Comparison of ENCODE assay signal across 9 cellular contexts in genomic region chr2:239298126-239298804, GRCh38.
DNase-seq lines count a peak whose midpoint lies in the region; ATAC-seq, FAIRE-seq and TF ChIP-seq lines count a peak whose summit lies in the region.
"Had no signal": no experiment of that assay in that cellular context is flagged by ENCODE, and none has a peak within 500 bp of the region (broad histone marks: within the 10 kb centered on the region; RNA-seq: fewer than 3 reads in every experiment).

No MANE protein-coding gene starts in this region.

- H3K27me3 Mint-ChIP-seq in naive thymus-derived CD4-positive, alpha-beta T cell: no peaks in the 10 kb centered on the region

- ATAC-seq in naive thymus-derived CD4-positive, alpha-beta T cell: peak; percentile 85
- ATAC-seq in GM18517 (IDR thresholded peaks at IDR 0.05; ENCODE audit: unreplicated experiment) (no peak), HG03139 (IDR thresholded peaks at IDR 0.05; ENCODE audit: unreplicated experiment) (no peak), HG03439 (IDR thresholded peaks at IDR 0.05; ENCODE audit: unreplicated experiment) (no peak)

- H3K27ac ChIP-seq in naive thymus-derived CD4-positive, alpha-beta T cell (ENCODE audit: low read depth, low read length): peak overlapping the region; percentile 77
- H3K27ac ChIP-seq in substantia nigra (ENCODE audit: low read depth, low read length, poor library complexity, severe bottlenecking): peak overlapping the region; percentile 2

- H3K27ac Mint-ChIP-seq in naive thymus-derived CD4-positive, alpha-beta T cell: peak overlapping the region; percentile 89 to 97 (median 93)

- peak; percentile 66 for DNase-seq in RCC 7860 (ENCODE audit: low spot score)
- DNase-seq in activated T-helper 1 cell treated with anti-CD3 and anti-CD28 coated beads, Interleukin-2, amount 50 U/mL, for 16 hours (ENCODE audit: low read depth in 1 of 2, low spot score in 1 of 2): peak; percentile 46 to 56
- peak in 8 of 9 donors; percentile 67 to 88 (median 84) for DNase-seq in naive thymus-derived CD4-positive, alpha-beta T cell
- DNase-seq in substantia nigra (lab: John Stamatoyannopoulos, UW): no peak
- DNase-seq in foreskin fibroblast: no peak

- intact Hi-C loops in naive thymus-derived CD4-positive, alpha-beta T cell (cut with micrococcal nuclease): loop anchor here (1.0 kb wide), 11 partner anchors 9 to 263 kb away; partner anchors contain the start of gene HDAC4 (in 2 of the 2)

- peak overlapping the region; percentile 66 for H3K4me3 ChIP-seq in naive thymus-derived CD4-positive, alpha-beta T cell (ENCODE audit: low read length)
- H3K4me3 ChIP-seq in foreskin fibroblast (ENCODE audit: low read depth in 1 of 2, low read length in 2 of 2): no peak overlapping the region

- TF ChIP-seq CTCF in foreskin fibroblast (IDR thresholded peaks at IDR 0.05; ENCODE audit: low read depth, low read length): no peak

- POLR2A ChIA-PET in naive thymus-derived CD4-positive, alpha-beta T cell (lab: Charles Lee): interaction anchor here (0.5 to 20.2 kb wide), 12 partner anchors 11 to 103 kb away, joined by 3 to 362 read pairs (median 5); partner anchors contain the start of gene HDAC4

- no peaks in the 10 kb centered on the region for H3K9me3 Mint-ChIP-seq in naive thymus-derived CD4-positive, alpha-beta T cell

- no peaks in the 10 kb centered on the region for H3K36me3 ChIP-seq in naive thymus-derived CD4-positive, alpha-beta T cell (ENCODE audit: control insufficient read depth in 2 of 3, insufficient read depth in 3 of 3, low read length in 3 of 3)

- H3K4me3 Mint-ChIP-seq in naive thymus-derived CD4-positive, alpha-beta T cell: peak overlapping the region; percentile 79 to 94 (median 90)

- peaks cover 0 to 9% (median 0%) of the 10 kb centered on the region in 5 donors for H3K36me3 Mint-ChIP-seq in naive thymus-derived CD4-positive, alpha-beta T cell

- peaks cover 30 to 95% (median 77%) of the 10 kb centered on the region in 7 donors for H3K4me1 Mint-ChIP-seq in naive thymus-derived CD4-positive, alpha-beta T cell

- FAIRE-seq in RCC 7860 (lab: Jason Lieb, UNC): peak; percentile 64
- FAIRE-seq: astrocyte had no signal

- H3K9me3 ChIP-seq in naive thymus-derived CD4-positive, alpha-beta T cell (ENCODE audit: control insufficient read depth in 2 of 3, low read length in 3 of 3): no peaks in the 10 kb centered on the region

- CTCF ChIA-PET in naive thymus-derived CD4-positive, alpha-beta T cell (lab: Charles Lee): interaction anchor here (0.7 to 7.2 kb wide), 6 partner anchors 11 to 147 kb away, joined by 3 to 100 read pairs (median 4); no protein-coding TSS in a partner anchor

- peaks cover 34 to 64% of the 10 kb centered on the region in 2 donors for H3K4me1 ChIP-seq in naive thymus-derived CD4-positive, alpha-beta T cell (ENCODE audit: control insufficient read depth in 2 of 2, insufficient read depth in 2 of 2, low read length in 2 of 2)

- H3K27me3 ChIP-seq in naive thymus-derived CD4-positive, alpha-beta T cell (ENCODE audit: control insufficient read depth in 2 of 2, insufficient read depth in 2 of 2, low read length in 2 of 2): no peaks in the 10 kb centered on the region

Comparison
In these comparisons a context has a peak if more than half of its experiments do, and no peak if none do; other contexts are left out.
1. DNase-seq: peak in RCC 7860 (single experiment), activated T-helper 1 cell treated with anti-CD3 and anti-CD28 coated beads, Interleukin-2, amount 50 U/mL, for 16 hours (2 of 2) and naive thymus-derived CD4-positive, alpha-beta T cell (8 of 9); none in substantia nigra (0 of 49) and foreskin fibroblast (0 of 2).